In the genomic region with DNA sequence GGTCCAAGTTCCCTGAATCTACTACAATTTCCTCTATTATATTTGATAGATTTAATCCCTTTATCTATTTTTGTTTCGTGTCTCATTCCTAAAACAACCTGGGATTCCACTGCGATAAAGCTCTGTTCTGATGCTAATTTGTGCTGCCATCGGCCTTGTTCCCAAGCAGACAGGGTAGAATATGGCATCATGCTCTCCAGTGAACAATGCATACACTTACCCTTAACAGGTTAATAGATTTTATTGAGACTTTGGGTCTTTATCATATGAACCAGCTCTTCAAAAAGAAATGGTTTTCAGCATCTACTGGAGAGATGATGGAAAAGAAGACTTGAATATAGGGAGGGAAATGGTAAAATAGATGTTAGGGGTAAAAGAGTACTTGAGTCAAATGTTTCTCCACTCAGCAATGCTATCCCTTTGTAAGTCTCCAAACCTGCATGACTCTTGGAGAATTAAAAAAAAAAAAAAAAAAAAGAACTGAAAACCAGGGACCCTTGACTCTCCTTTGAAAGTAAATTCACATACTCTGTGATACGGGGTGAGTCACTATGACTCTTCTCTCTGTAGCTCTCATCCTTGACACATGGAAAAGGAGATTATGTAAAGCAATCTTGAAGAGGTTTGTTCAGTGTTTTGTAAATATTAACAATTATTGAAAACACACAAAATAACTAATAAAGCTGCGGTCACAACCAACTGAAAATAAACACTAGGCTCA, we compare ENCODE assay signal across 1 cellular context.
TF ChIP-seq lines count a peak whose summit lies in the region.

No MANE protein-coding gene starts in this region.

TF ChIP-seq in SK-N-SH, 30 proteins besides CTCF, POLR2A, EP300 and RAD21 (continued from another document):
- TF ChIP-seq, protein P1, sequence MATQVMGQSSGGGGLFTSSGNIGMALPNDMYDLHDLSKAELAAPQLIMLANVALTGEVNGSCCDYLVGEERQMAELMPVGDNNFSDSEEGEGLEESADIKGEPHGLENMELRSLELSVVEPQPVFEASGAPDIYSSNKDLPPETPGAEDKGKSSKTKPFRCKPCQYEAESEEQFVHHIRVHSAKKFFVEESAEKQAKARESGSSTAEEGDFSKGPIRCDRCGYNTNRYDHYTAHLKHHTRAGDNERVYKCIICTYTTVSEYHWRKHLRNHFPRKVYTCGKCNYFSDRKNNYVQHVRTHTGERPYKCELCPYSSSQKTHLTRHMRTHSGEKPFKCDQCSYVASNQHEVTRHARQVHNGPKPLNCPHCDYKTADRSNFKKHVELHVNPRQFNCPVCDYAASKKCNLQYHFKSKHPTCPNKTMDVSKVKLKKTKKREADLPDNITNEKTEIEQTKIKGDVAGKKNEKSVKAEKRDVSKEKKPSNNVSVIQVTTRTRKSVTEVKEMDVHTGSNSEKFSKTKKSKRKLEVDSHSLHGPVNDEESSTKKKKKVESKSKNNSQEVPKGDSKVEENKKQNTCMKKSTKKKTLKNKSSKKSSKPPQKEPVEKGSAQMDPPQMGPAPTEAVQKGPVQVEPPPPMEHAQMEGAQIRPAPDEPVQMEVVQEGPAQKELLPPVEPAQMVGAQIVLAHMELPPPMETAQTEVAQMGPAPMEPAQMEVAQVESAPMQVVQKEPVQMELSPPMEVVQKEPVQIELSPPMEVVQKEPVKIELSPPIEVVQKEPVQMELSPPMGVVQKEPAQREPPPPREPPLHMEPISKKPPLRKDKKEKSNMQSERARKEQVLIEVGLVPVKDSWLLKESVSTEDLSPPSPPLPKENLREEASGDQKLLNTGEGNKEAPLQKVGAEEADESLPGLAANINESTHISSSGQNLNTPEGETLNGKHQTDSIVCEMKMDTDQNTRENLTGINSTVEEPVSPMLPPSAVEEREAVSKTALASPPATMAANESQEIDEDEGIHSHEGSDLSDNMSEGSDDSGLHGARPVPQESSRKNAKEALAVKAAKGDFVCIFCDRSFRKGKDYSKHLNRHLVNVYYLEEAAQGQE (IDR thresholded peaks at IDR 0.05; ENCODE audit: low read depth, low read length): no peak
- no peak for TF ChIP-seq GABPA (IDR thresholded peaks at IDR 0.05; ENCODE audit: low read depth)
